In the genomic region with DNA sequence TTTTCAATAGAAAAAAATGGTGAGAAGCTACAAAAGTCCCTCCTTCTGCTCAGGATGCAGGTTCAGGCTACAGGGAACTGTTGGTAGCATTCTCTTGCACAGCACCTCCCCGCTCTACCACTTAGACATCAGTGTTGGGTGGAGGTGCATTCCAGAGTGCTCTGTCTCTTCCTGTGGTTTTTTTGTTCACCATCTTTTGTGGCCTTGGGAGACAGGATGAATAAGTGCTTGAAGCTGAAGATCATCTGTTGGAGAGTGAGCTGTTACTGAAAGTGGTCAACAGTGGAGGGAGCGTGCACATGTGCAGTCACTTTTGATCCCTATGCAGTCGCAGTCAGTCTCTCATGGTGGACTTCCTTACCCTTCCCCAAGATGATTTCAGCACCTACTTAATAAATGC, we compare ENCODE assay signal across 15 cellular contexts. TPM values are rescaled to one million over a fixed set of nuclear protein-coding genes. Genes with fewer than 3 reads are reported as not detected.
DNase-seq lines count a peak whose midpoint lies in the region; ATAC-seq and TF ChIP-seq lines count a peak whose summit lies in the region.
"Had no signal": no experiment of that assay in that cellular context is flagged by ENCODE, and none has a peak within 500 bp of the region (broad histone marks: within the 10 kb centered on the region; RNA-seq: fewer than 3 reads in every experiment).

No MANE protein-coding gene starts in this region.

- CTCF ChIA-PET in HEK293 (lab: Yijun Ruan, JAX) = interaction anchor here (0.5 to 2.1 kb wide), 4 partner anchors 12 to 172 kb away, joined by 3 to 5 read pairs (median 4); no protein-coding TSS in a partner anchor

- H3K4me1 ChIP-seq in HEK293 (ENCODE audit: control insufficient read depth, insufficient read depth, low read length) = peaks cover 26% of the 10 kb centered on the region
- peaks cover 15% of the 10 kb centered on the region for H3K4me1 ChIP-seq in foreskin keratinocyte

- H3K27me3 ChIP-seq in foreskin keratinocyte = no peaks in the 10 kb centered on the region
- H3K27me3 ChIP-seq: hepatocyte, vagina had no signal

- H3K27ac ChIP-seq in HEK293 (ENCODE audit: extremely low read depth, low read depth, low read length) = no peak overlapping the region
- H3K27ac ChIP-seq in foreskin keratinocyte = no peak overlapping the region
- H3K27ac ChIP-seq: hepatocyte, vagina had no signal

- no peak for TF ChIP-seq CTCF in HEK293 (tag by site-specific recombination; IDR thresholded peaks at IDR 0.05)
- TF ChIP-seq CTCF in foreskin keratinocyte (conservative IDR thresholded peaks at IDR 0.05) = no peak

- DNase-seq in ACHN = peak; percentile 43
- DNase-seq in SW480 (ENCODE audit: low spot score) = peak; percentile 83
- peak; percentile 83 to 93 for DNase-seq in foreskin keratinocyte
- no peak for DNase-seq in NCI-H1436 treated with DMSO at 0.1 percent for 48 hours (lab: John Stamatoyannopoulos, UW)
- DNase-seq in activated naive CD4-positive, alpha-beta T cell treated with anti-CD3 and anti-CD28 coated beads, Interleukin-2, amount 50 U/mL, for 16 hours = no peak
- DNase-seq in NCI-H2196 (lab: John Stamatoyannopoulos, UW; ENCODE audit: unreplicated experiment) = no peak
- no peak for DNase-seq in SK-N-DZ (ENCODE audit: low spot score)
- DNase-seq: activated naive CD8-positive, alpha-beta T cell treated with anti-CD3 and anti-CD28 coated beads, Interleukin-2, amount 50 U/mL, for 24 hours; AML-193; effector CD8-positive, alpha-beta T cell; NCI-H2171 treated with DMSO at 0.1 percent for 48 hours; occipital lobe had no signal

- POLR2A ChIA-PET in HEK293 (lab: Yijun Ruan, JAX) = no interaction called here

- no peak overlapping the region for H3K4me3 ChIP-seq in HEK293 (ENCODE audit: low read depth, low read length)
- H3K4me3 ChIP-seq: hepatocyte, vagina had no signal

- H3K36me3 ChIP-seq in HEK293 (ENCODE audit: control insufficient read depth in 2 of 2, insufficient read depth in 1 of 2, low read length in 2 of 2) = peaks cover 0 to 3% of the 10 kb centered on the region in 2 experiments; a peak in 2 of 3 replicates
- H3K36me3 ChIP-seq: vagina had no signal

- no peaks in the 10 kb centered on the region for H3K9me3 ChIP-seq in HEK293 (ENCODE audit: control insufficient read depth, insufficient read depth, low read depth, low read length)
- H3K9me3 ChIP-seq: vagina had no signal

- peak; percentile 97 for ATAC-seq in foreskin keratinocyte
- ATAC-seq: activated naive CD8-positive, alpha-beta T cell treated with anti-CD3 and anti-CD28 coated beads, Interleukin-2, amount 50 U/mL, for 24 hours had no signal

- in situ Hi-C loops in ACHN (cut with HindIII; ENCODE audit: low pct_ligation_motif_present, low pct_unique_long_range_greater_than_20kb, low sequenced_read_pairs) = no loop called here

TF ChIP-seq in HEK293, 187 proteins besides CTCF, POLR2A, EP300 and RAD21:
- TF ChIP-seq ZNF747 (tag by site-specific recombination; IDR thresholded peaks at IDR 0.05) (no peak), KLF1 (tag by site-specific recombination; IDR thresholded peaks at IDR 0.05) (no peak), ZNF768 (tag by site-specific recombination; IDR thresholded peaks at IDR 0.05) (no peak), GLIS1 (tag by site-specific recombination; IDR thresholded peaks at IDR 0.05) (no peak), PRDM1 (tag by site-specific recombination; IDR thresholded peaks at IDR 0.05) (no peak), ZNF341 (tag by site-specific recombination; IDR thresholded peaks at IDR 0.05; ENCODE audit: low read depth) (peak; percentile 46), ZNF433 (tag by site-specific recombination; IDR thresholded peaks at IDR 0.05; ENCODE audit: low read depth) (no peak), ZNF626 (tag by site-specific recombination; IDR thresholded peaks at IDR 0.05) (no peak)
- TF ChIP-seq, protein P1, sequence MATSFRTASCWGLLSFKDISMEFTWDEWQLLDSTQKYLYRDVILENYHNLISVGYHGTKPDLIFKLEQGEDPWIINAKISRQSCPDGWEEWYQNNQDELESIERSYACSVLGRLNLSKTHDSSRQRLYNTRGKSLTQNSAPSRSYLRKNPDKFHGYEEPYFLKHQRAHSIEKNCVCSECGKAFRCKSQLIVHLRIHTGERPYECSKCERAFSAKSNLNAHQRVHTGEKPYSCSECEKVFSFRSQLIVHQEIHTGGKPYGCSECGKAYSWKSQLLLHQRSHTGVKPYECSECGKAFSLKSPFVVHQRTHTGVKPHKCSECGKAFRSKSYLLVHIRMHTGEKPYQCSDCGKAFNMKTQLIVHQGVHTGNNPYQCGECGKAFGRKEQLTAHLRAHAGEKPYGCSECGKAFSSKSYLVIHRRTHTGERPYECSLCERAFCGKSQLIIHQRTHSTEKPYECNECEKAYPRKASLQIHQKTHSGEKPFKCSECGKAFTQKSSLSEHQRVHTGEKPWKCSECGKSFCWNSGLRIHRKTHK (tag by site-specific recombination; IDR thresholded peaks at IDR 0.05) = no peak

RNA-seq across cellular contexts. Expression of a gene that starts 16.6 kb away (rescaled TPM):
- 15.8 and 17.9 TPM in 2 replicates for total RNA-seq in foreskin keratinocyte
- polyA plus RNA-seq in foreskin keratinocyte = 4.5 and 4.9 TPM in 2 replicates
- 25.0 and 29.8 TPM in 2 replicates for polyA plus RNA-seq in SK-N-DZ (2014; cell fraction: cytosol; rRNA removed)
- polyA plus RNA-seq in SK-N-DZ (2014; cell fraction: nucleus; rRNA removed) = 30.6 and 35.9 TPM in 2 replicates

Comparison
In these comparisons a context has a peak if more than half of its experiments do, and no peak if none do; other contexts are left out.
1. DNase-seq: peak in ACHN (single experiment), SW480 (single experiment) and foreskin keratinocyte (2 of 2); none in NCI-H1436 treated with DMSO at 0.1 percent for 48 hours (single experiment), activated naive CD4-positive, alpha-beta T cell treated with anti-CD3 and anti-CD28 coated beads, Interleukin-2, amount 50 U/mL, for 16 hours (single experiment), NCI-H2196 (single experiment) and SK-N-DZ (single experiment).